Comparison of ENCODE assay signal across 10 cellular contexts in genomic region chr5:181167814-181168488, GRCh38. TPM values are rescaled to one million over a fixed set of nuclear protein-coding genes. Genes with fewer than 3 reads are reported as not detected.
DNase-seq lines count a peak whose midpoint lies in the region; ATAC-seq and TF ChIP-seq lines count a peak whose summit lies in the region.
"Had no signal": no experiment of that assay in that cellular context is flagged by ENCODE, and none has a peak within 500 bp of the region (broad histone marks: within the 10 kb centered on the region; RNA-seq: fewer than 3 reads in every experiment).

No MANE protein-coding gene starts in this region.

- H3K79me2 ChIP-seq in smooth muscle cell (ENCODE audit: low read depth), result no peaks in the 10 kb centered on the region

- no peaks in the 10 kb centered on the region for H3K36me3 Mint-ChIP-seq in MCF 10A (ENCODE audit: insufficient read depth, unreplicated experiment)
- H3K36me3 Mint-ChIP-seq in chondrocyte (ENCODE audit: low read depth), result peaks cover 2% of the 10 kb centered on the region
- H3K36me3 Mint-ChIP-seq in stimulated activated naive B cell treated with anti-CD40 and anti-IgM and Interleukin-4, amounts not matched to agents 10 μg/mL and 1 μg/mL and 100 μg/mL, for 72 hours, result peaks cover 5 to 9% of the 10 kb centered on the region in 2 donors

- H3K36me3 ChIP-seq in breast epithelium (no peaks in the 10 kb centered on the region), smooth muscle cell (ENCODE audit: low read depth) (no peaks in the 10 kb centered on the region)

- CTCF ChIA-PET in MCF 10A (lab: Yijun Ruan, JAX), result interaction anchor here (1.4 to 3.6 kb wide), 3 partner anchors 9 to 299 kb away, joined by 6 to 16 read pairs (median 8); no protein-coding TSS in a partner anchor

- ATAC-seq in GM19328 (IDR thresholded peaks at IDR 0.05; ENCODE audit: unreplicated experiment), result no peak
- ATAC-seq in stimulated activated naive B cell treated with anti-CD40 and anti-IgM and Interleukin-4, amounts not matched to agents 10 μg/mL and 1 μg/mL and 100 μg/mL, for 72 hours (replicated peaks), result no peak
- ATAC-seq: stimulated activated effector memory CD8-positive, alpha-beta T cell treated with anti-CD3 and anti-CD28 coated beads, Interleukin-12 subunit alpha, Interleukin-12 subunit beta, amount 100 ng/mL, for 72 hours had no signal

- intact Hi-C loops in MCF 10A (cut with micrococcal nuclease) (no loop called here), breast epithelium (cut with DNase I; ENCODE audit: low total_unique reads) (no loop called here)

- H3K4me1 ChIP-seq in breast epithelium (no peaks in the 10 kb centered on the region), smooth muscle cell (ENCODE audit: low read depth) (peaks cover 25% of the 10 kb centered on the region)

- H4K20me1 ChIP-seq in smooth muscle cell (ENCODE audit: low read depth), result no peaks in the 10 kb centered on the region

- H3K27me3 Mint-ChIP-seq in MCF 10A (ENCODE audit: insufficient read depth, unreplicated experiment) (no peaks in the 10 kb centered on the region), chondrocyte (ENCODE audit: low read depth) (peaks cover 37% of the 10 kb centered on the region)
- peaks cover 60 to 75% of the 10 kb centered on the region in 2 donors for H3K27me3 Mint-ChIP-seq in stimulated activated naive B cell treated with anti-CD40 and anti-IgM and Interleukin-4, amounts not matched to agents 10 μg/mL and 1 μg/mL and 100 μg/mL, for 72 hours

- no peak overlapping the region for H3K9ac ChIP-seq in smooth muscle cell (ENCODE audit: low read depth)

- no peak overlapping the region for H3K4me3 ChIP-seq in breast epithelium
- H3K4me3 ChIP-seq in smooth muscle cell, result no peak overlapping the region

- POLR2A ChIA-PET in MCF 10A (lab: Yijun Ruan, JAX), result interaction anchor here (0.6 to 2.5 kb wide), 7 partner anchors 21 to 387 kb away, joined by 3 to 14 read pairs (median 3); partner anchors contain the start of gene RACK1

- peak; percentile 73 for TF ChIP-seq CTCF in MCF 10A (IDR thresholded peaks at IDR 0.05; ENCODE audit: unreplicated experiment)
- TF ChIP-seq CTCF in breast epithelium (IDR thresholded peaks at IDR 0.05), result no peak
- TF ChIP-seq CTCF in chondrocyte (IDR thresholded peaks at IDR 0.05), result peak; percentile 76
- TF ChIP-seq CTCF in smooth muscle cell (IDR thresholded peaks at IDR 0.05; ENCODE audit: borderline replicate concordance, insufficient read depth, poor library complexity, severe bottlenecking), result peak; percentile 43

- WGBS in smooth muscle cell (ENCODE audit: low lambda C conversion rate), result 13% methylated on average over 11 of the region's 11 CpGs

- no peak for TF ChIP-seq POLR2A in breast epithelium (IDR thresholded peaks at IDR 0.05)

- H3F3A ChIP-seq in smooth muscle cell (ENCODE audit: low read depth), result peaks cover 22% of the 10 kb centered on the region

- H3K4me3 Mint-ChIP-seq in MCF 10A (ENCODE audit: unreplicated experiment) (no peak overlapping the region), chondrocyte (ENCODE audit: unreplicated experiment) (no peak overlapping the region)
- no peak overlapping the region for H3K4me3 Mint-ChIP-seq in stimulated activated naive B cell treated with anti-CD40 and anti-IgM and Interleukin-4, amounts not matched to agents 10 μg/mL and 1 μg/mL and 100 μg/mL, for 72 hours

- H3K9me3 ChIP-seq in breast epithelium (no peaks in the 10 kb centered on the region), smooth muscle cell (replicated peaks; ENCODE audit: low read depth) (no peaks in the 10 kb centered on the region)

- peaks cover 35% of the 10 kb centered on the region for H3K4me1 Mint-ChIP-seq in MCF 10A (ENCODE audit: insufficient read depth, unreplicated experiment)
- peaks cover 34% of the 10 kb centered on the region for H3K4me1 Mint-ChIP-seq in chondrocyte (ENCODE audit: low read depth)
- H3K4me1 Mint-ChIP-seq in stimulated activated naive B cell treated with anti-CD40 and anti-IgM and Interleukin-4, amounts not matched to agents 10 μg/mL and 1 μg/mL and 100 μg/mL, for 72 hours, result peaks cover 26 to 51% of the 10 kb centered on the region in 2 donors

- H3K27me3 ChIP-seq in breast epithelium (peaks cover 2 to 45% of the 10 kb centered on the region in 2 donors), smooth muscle cell (ENCODE audit: low read depth) (peaks cover 21% of the 10 kb centered on the region)

- H3K27ac Mint-ChIP-seq in MCF 10A (ENCODE audit: low read depth, unreplicated experiment), result no peak overlapping the region
- no peak overlapping the region for H3K27ac Mint-ChIP-seq in chondrocyte (ENCODE audit: unreplicated experiment)
- no peak overlapping the region for H3K27ac Mint-ChIP-seq in stimulated activated naive B cell treated with anti-CD40 and anti-IgM and Interleukin-4, amounts not matched to agents 10 μg/mL and 1 μg/mL and 100 μg/mL, for 72 hours

- DNase-seq in MCF 10A (ENCODE audit: unreplicated experiment) (peak; percentile 54), breast epithelium (ENCODE audit: low spot score in 2 of 2) (no peak), NCI-H2227 treated with DMSO at 0.1 percent for 48 hours (lab: John Stamatoyannopoulos, UW) (peak; percentile 14), chondrocyte (ENCODE audit: low spot score) (no peak), smooth muscle cell (lab: John Stamatoyannopoulos, UW; ENCODE audit: unreplicated experiment) (no peak), AG08396 (ENCODE audit: low spot score) (no peak)
- DNase-seq in stimulated activated naive B cell treated with anti-CD40 and anti-IgM and Interleukin-4, amounts not matched to agents 10 μg/mL and 1 μg/mL and 100 μg/mL, for 72 hours, result no peak
- DNase-seq: immature natural killer cell had no signal

- BruUV-seq in MCF 10A (replicated peaks; lab: Mats Ljungman, UMichigan), result no TSS peak

- H3K27ac ChIP-seq in breast epithelium, result no peak overlapping the region
- no peak overlapping the region for H3K27ac ChIP-seq in smooth muscle cell (ENCODE audit: low read depth)

- no peak overlapping the region for H2AFZ ChIP-seq in smooth muscle cell (ENCODE audit: low read depth)

- peak overlapping the region; percentile 64 for H3K4me2 ChIP-seq in smooth muscle cell

- H3K9me3 Mint-ChIP-seq in MCF 10A (ENCODE audit: unreplicated experiment), result no peaks in the 10 kb centered on the region
- no peaks in the 10 kb centered on the region for H3K9me3 Mint-ChIP-seq in chondrocyte (ENCODE audit: low read depth)
- peaks cover 9 to 10% of the 10 kb centered on the region in 2 donors for H3K9me3 Mint-ChIP-seq in stimulated activated naive B cell treated with anti-CD40 and anti-IgM and Interleukin-4, amounts not matched to agents 10 μg/mL and 1 μg/mL and 100 μg/mL, for 72 hours
- H3K9me3 Mint-ChIP-seq: stimulated activated effector memory CD8-positive, alpha-beta T cell treated with anti-CD3 and anti-CD28 coated beads, Interleukin-12 subunit alpha, Interleukin-12 subunit beta, amount 100 ng/mL, for 72 hours had no signal

RNA-seq across cellular contexts. Expression of gene OR2V2, which starts 20.6 kb away (rescaled TPM):
- total RNA-seq in MCF 10A (2022) (not detected in 2 replicates), breast epithelium (not detected), chondrocyte (not detected in 3 replicates), smooth muscle cell (not detected in 2 replicates)
- not detected in 2 replicates for polyA plus RNA-seq in smooth muscle cell
- polyA plus RNA-seq: immature natural killer cell had no signal

RNA-seq across cellular contexts. Expression of gene OR2V1, which starts 37.0 kb away (rescaled TPM):
- total RNA-seq in MCF 10A (2022), result not detected in 2 replicates
- total RNA-seq in breast epithelium, result not detected
- not detected in 3 replicates for total RNA-seq in chondrocyte
- total RNA-seq in smooth muscle cell, result not detected in 2 replicates
- not detected in 2 replicates for polyA plus RNA-seq in smooth muscle cell
- polyA plus RNA-seq: immature natural killer cell had no signal

RNA-seq across cellular contexts. Expression of gene TRIM7, which starts 37.0 kb away (rescaled TPM):
- total RNA-seq in MCF 10A (2022) (26.3 and 27.0 TPM in 2 replicates), breast epithelium (1 to 10 TPM in 2 of 3 donors, under 1 TPM in 1; 0.29 to 5.4 (median 5.2) TPM), chondrocyte (4.2 to 8.1 TPM (median 5.7 TPM) in 3 replicates), smooth muscle cell (3.4 TPM in 1 of 2 replicates, not detected in the other)
- polyA plus RNA-seq in smooth muscle cell, result 0.45 TPM in 1 of 2 replicates, not detected in the other

RNA-seq across cellular contexts. Expression of gene TRIM41, which starts 55.1 kb away (rescaled TPM):
- total RNA-seq in MCF 10A (2022) (42.8 and 49.4 TPM in 2 replicates), breast epithelium (10 to 100 TPM; 14.1 to 16.0 (median 15.1) TPM), chondrocyte (17.9 to 24.3 TPM (median 19.3 TPM) in 3 replicates), smooth muscle cell (6.3 and 7.5 TPM in 2 replicates)
- polyA plus RNA-seq in smooth muscle cell, result 2.4 and 2.6 TPM in 2 replicates

Comparison
In these comparisons a context has a peak if more than half of its experiments do, and no peak if none do; other contexts are left out.
1. DNase-seq: peak in MCF 10A (single experiment) and NCI-H2227 treated with DMSO at 0.1 percent for 48 hours (single experiment); none in breast epithelium (0 of 2), chondrocyte (single experiment), smooth muscle cell (single experiment), stimulated activated naive B cell treated with anti-CD40 and anti-IgM and Interleukin-4, amounts not matched to agents 10 μg/mL and 1 μg/mL and 100 μg/mL, for 72 hours (single experiment) and AG08396 (single experiment).
2. CTCF ChIP-seq: peak in MCF 10A (single experiment), chondrocyte (single experiment) and smooth muscle cell (single experiment); none in breast epithelium (0 of 3).